24 cellular contexts compared by ENCODE assay signal in genomic region chr4:137390141-137390540, GRCh38.
A peak's percentile ranks its signal among the peaks of the same experiment; 100 is the strongest.
DNase-seq lines count a peak whose midpoint lies in the region; ATAC-seq and TF ChIP-seq lines count a peak whose summit lies in the region.
"Had no signal": no experiment of that assay in that cellular context is flagged by ENCODE, and none has a peak within 500 bp of the region (broad histone marks: within the 10 kb centered on the region; RNA-seq: fewer than 3 reads in every experiment).

No MANE protein-coding gene starts in this region.

- H3K4me3 ChIP-seq in left ventricle myocardium inferior = no peak overlapping the region
- no peak overlapping the region for H3K4me3 ChIP-seq in heart right ventricle
- H3K4me3 ChIP-seq in mucosa of descending colon = no peak overlapping the region
- H3K4me3 ChIP-seq: body of pancreas, gastrocnemius medialis, thoracic aorta had no signal

- no peak overlapping the region for H3K4me3 Mint-ChIP-seq in chondrocyte (ENCODE audit: unreplicated experiment)
- H3K4me3 Mint-ChIP-seq: activated naive CD8-positive, alpha-beta T cell treated with anti-CD3 and anti-CD28 coated beads, Interleukin-2, amount 50 U/mL, for 24 hours; activated T-cell treated with anti-CD3 and anti-CD28 coated beads, Interleukin-2, amount 50 U/mL, for 4 hours; CD4-positive, CD25-positive, alpha-beta regulatory T cell; neural crest cell had no signal

- no peaks in the 10 kb centered on the region for H3K9me3 Mint-ChIP-seq in chondrocyte (ENCODE audit: low read depth)
- H3K9me3 Mint-ChIP-seq: activated naive CD8-positive, alpha-beta T cell treated with anti-CD3 and anti-CD28 coated beads, Interleukin-2, amount 50 U/mL, for 24 hours; neural crest cell had no signal

- no peak for ATAC-seq in heart right ventricle
- no peak for ATAC-seq in left lobe of liver
- ATAC-seq in mucosa of descending colon = no peak
- ATAC-seq in GM19397 (IDR thresholded peaks at IDR 0.05; ENCODE audit: unreplicated experiment) = no peak
- ATAC-seq: activated naive CD8-positive, alpha-beta T cell treated with anti-CD3 and anti-CD28 coated beads, Interleukin-2, amount 50 U/mL, for 24 hours; activated T-cell treated with anti-CD3 and anti-CD28 coated beads, Interleukin-2, amount 50 U/mL, for 4 hours; body of pancreas; gastrocnemius medialis had no signal

- intact Hi-C loops in left ventricle myocardium inferior (cut with micrococcal nuclease) = no loop called here
- intact Hi-C loops in heart right ventricle (cut with DNase I) = loop anchor here in 2 of 10 donors (10.0 kb wide), 2 partner anchors 115 to 145 kb away; partner anchors contain the start of gene PCDH18 (in 2 of the 2)
- intact Hi-C loops in mucosa of descending colon (cut with DNase I, micrococcal nuclease) = no loop called here

- H3K9me3 ChIP-seq in left ventricle myocardium inferior (replicated peaks) (no peaks in the 10 kb centered on the region), heart right ventricle (no peaks in the 10 kb centered on the region), mucosa of descending colon (no peaks in the 10 kb centered on the region)
- H3K9me3 ChIP-seq: body of pancreas, gastrocnemius medialis, thoracic aorta had no signal

- H3K27me3 ChIP-seq in left ventricle myocardium inferior (ENCODE audit: low read depth) (no peaks in the 10 kb centered on the region), heart right ventricle (no peaks in the 10 kb centered on the region)
- H3K27me3 ChIP-seq: body of pancreas, gastrocnemius medialis had no signal

- H3K4me1 Mint-ChIP-seq in chondrocyte (ENCODE audit: low read depth) = peaks cover 47% of the 10 kb centered on the region
- H3K4me1 Mint-ChIP-seq: activated naive CD8-positive, alpha-beta T cell treated with anti-CD3 and anti-CD28 coated beads, Interleukin-2, amount 50 U/mL, for 24 hours; CD4-positive, CD25-positive, alpha-beta regulatory T cell had no signal

- peak overlapping the region; percentile 43 for H3K27ac ChIP-seq in left ventricle myocardium inferior (replicated peaks)
- peak overlapping the region in 3 of 10 donors; percentile 12 to 24 (median 15) for H3K27ac ChIP-seq in heart right ventricle
- H3K27ac ChIP-seq: body of pancreas, gastrocnemius medialis, RWPE1, thoracic aorta had no signal

- TF ChIP-seq CTCF in left ventricle myocardium inferior (IDR thresholded peaks at IDR 0.05; ENCODE audit: borderline replicate concordance) (no peak), heart right ventricle (IDR thresholded peaks at IDR 0.05) (no peak), chondrocyte (IDR thresholded peaks at IDR 0.05) (no peak), mucosa of descending colon (IDR thresholded peaks at IDR 0.05) (no peak)

- H3K4me1 ChIP-seq in left ventricle myocardium inferior = peaks cover 4% of the 10 kb centered on the region
- H3K4me1 ChIP-seq in heart right ventricle = peaks cover 0 to 37% (median 0%) of the 10 kb centered on the region in 9 donors
- no peaks in the 10 kb centered on the region for H3K4me1 ChIP-seq in mucosa of descending colon (ENCODE audit: low read depth)
- H3K4me1 ChIP-seq: body of pancreas, gastrocnemius medialis had no signal

- H3K27me3 Mint-ChIP-seq in chondrocyte (ENCODE audit: low read depth) = no peaks in the 10 kb centered on the region
- H3K27me3 Mint-ChIP-seq: activated naive CD8-positive, alpha-beta T cell treated with anti-CD3 and anti-CD28 coated beads, Interleukin-2, amount 50 U/mL, for 24 hours; CD4-positive, CD25-positive, alpha-beta regulatory T cell had no signal

- H3K36me3 Mint-ChIP-seq in chondrocyte (ENCODE audit: low read depth) = no peaks in the 10 kb centered on the region
- H3K36me3 Mint-ChIP-seq: CD4-positive, CD25-positive, alpha-beta regulatory T cell had no signal

- peak overlapping the region; percentile 55 for H3K27ac Mint-ChIP-seq in chondrocyte (ENCODE audit: unreplicated experiment)
- H3K27ac Mint-ChIP-seq: activated naive CD8-positive, alpha-beta T cell treated with anti-CD3 and anti-CD28 coated beads, Interleukin-2, amount 50 U/mL, for 24 hours; CD4-positive, CD25-positive, alpha-beta regulatory T cell had no signal

- DNase-seq in left ventricle myocardium inferior = no peak
- DNase-seq in heart right ventricle = no peak
- DNase-seq in chondrocyte (ENCODE audit: low spot score) = no peak
- peak; percentile 53 for DNase-seq in fibroblast of the conjunctiva (ENCODE audit: low read depth)
- no peak for DNase-seq in left lobe of liver (ENCODE audit: low spot score)
- no peak for DNase-seq in mucosa of descending colon
- DNase-seq in NOMO-1 treated with dmso at 0.1 percent for 144 hours (lab: John Stamatoyannopoulos, UW; ENCODE audit: unreplicated experiment) = no peak
- DNase-seq: 8988T; activated gamma-delta T cell treated with Interleukin-2 at 50 U/mL for 16 hours; activated naive CD8-positive, alpha-beta T cell treated with anti-CD3 and anti-CD28 coated beads, Interleukin-2, amount 50 U/mL, for 24 hours; activated T-cell treated with anti-CD3 and anti-CD28 coated beads, Interleukin-2, amount 50 U/mL, for 4 hours; body of pancreas; Calu3; CD4-positive, CD25-positive, alpha-beta regulatory T cell; DMS79 treated with DMSO at 0.1 percent for 48 hours; gastrocnemius medialis; NCI-H1048; small intestine; stimulated activated naive CD4-positive, alpha-beta T cell treated with Interleukin-2 at 50 U/mL for 16 hours; T-helper 2 cell had no signal

- H3K36me3 ChIP-seq in left ventricle myocardium inferior (no peaks in the 10 kb centered on the region), heart right ventricle (no peaks in the 10 kb centered on the region), mucosa of descending colon (ENCODE audit: low read depth) (no peaks in the 10 kb centered on the region)
- H3K36me3 ChIP-seq: gastrocnemius medialis, thoracic aorta had no signal
